Comparison of ENCODE assay signal across 15 cellular contexts in genomic region chr20:51425347-51426106, GRCh38.
DNase-seq lines count a peak whose midpoint lies in the region; ATAC-seq and TF ChIP-seq lines count a peak whose summit lies in the region.
"Had no signal": no experiment of that assay in that cellular context is flagged by ENCODE, and none has a peak within 500 bp of the region (broad histone marks: within the 10 kb centered on the region; RNA-seq: fewer than 3 reads in every experiment).

No MANE protein-coding gene starts in this region.

- H3F3A ChIP-seq in smooth muscle cell (ENCODE audit: low read depth) = peaks cover 29% of the 10 kb centered on the region

- H3K27ac Mint-ChIP-seq in effector memory CD8-positive, alpha-beta T cell = peak overlapping the region; percentile 27 to 96

- peak overlapping the region; percentile 8 for H3K4me3 ChIP-seq in OCI-LY3 (ENCODE audit: low read length)
- no peak overlapping the region for H3K4me3 ChIP-seq in smooth muscle cell
- H3K4me3 ChIP-seq: esophagus squamous epithelium, prostate gland, testis had no signal

- no peaks in the 10 kb centered on the region for H3K27me3 Mint-ChIP-seq in effector memory CD8-positive, alpha-beta T cell

- H3K9me3 ChIP-seq in OCI-LY3 (ENCODE audit: insufficient read depth, low read length) (no peaks in the 10 kb centered on the region), smooth muscle cell (replicated peaks; ENCODE audit: low read depth) (no peaks in the 10 kb centered on the region)
- H3K9me3 ChIP-seq: esophagus squamous epithelium, prostate gland, testis had no signal

- H3K27me3 ChIP-seq in OCI-LY3 (ENCODE audit: low read depth, low read length) (no peaks in the 10 kb centered on the region), smooth muscle cell (ENCODE audit: low read depth) (no peaks in the 10 kb centered on the region)
- H3K27me3 ChIP-seq: testis had no signal

- DNase-seq in activated CD4-positive, CD25-positive, alpha-beta regulatory T cell (lab: John Stamatoyannopoulos, UW) = no peak
- DNase-seq in effector memory CD8-positive, alpha-beta T cell = peak in 1 of 3 experiments; percentile 22
- DNase-seq in smooth muscle cell (lab: John Stamatoyannopoulos, UW; ENCODE audit: unreplicated experiment) = no peak
- DNase-seq in NCI-H1105 treated with DMSO at 0.1 percent for 48 hours (lab: John Stamatoyannopoulos, UW) = no peak
- DNase-seq in DMS 273 treated with DMSO at 0.1 percent for 48 hours (lab: John Stamatoyannopoulos, UW) = no peak
- DNase-seq in KG1 (lab: John Stamatoyannopoulos, UW) = no peak
- DNase-seq: esophagus squamous epithelium; midbrain; NK-92 treated with Interleukin-12 subunit alpha and Interleukin-12 subunit beta, amount 100 ng/mL, for 24 hours; testis had no signal

- H3K27ac ChIP-seq in OCI-LY3 (ENCODE audit: low read length) (peak overlapping the region; percentile 78), smooth muscle cell (ENCODE audit: low read depth) (peak overlapping the region; percentile 78)
- H3K27ac ChIP-seq: 22Rv1, prostate gland, testis had no signal

- H3K9me3 Mint-ChIP-seq in effector memory CD8-positive, alpha-beta T cell = no peaks in the 10 kb centered on the region

- peaks cover 55% of the 10 kb centered on the region in 2 donors for H3K4me1 Mint-ChIP-seq in effector memory CD8-positive, alpha-beta T cell (ENCODE audit: low read depth in 2 of 2)

- H3K4me3 Mint-ChIP-seq in effector memory CD8-positive, alpha-beta T cell = peak overlapping the region; percentile 49 to 65

- H3K9ac ChIP-seq in OCI-LY3 (ENCODE audit: low read length) (peak overlapping the region; percentile 9; the same call in 1 of the 2 replicates), smooth muscle cell (ENCODE audit: low read depth) (peak overlapping the region; percentile 31)

- peaks cover 39% of the 10 kb centered on the region for H3K36me3 Mint-ChIP-seq in effector memory CD8-positive, alpha-beta T cell (ENCODE audit: insufficient read depth)

- H3K36me3 ChIP-seq in OCI-LY3 (replicated peaks; ENCODE audit: low read depth, low read length) = peaks cover 62% of the 10 kb centered on the region
- H3K36me3 ChIP-seq in smooth muscle cell (ENCODE audit: low read depth) = no peaks in the 10 kb centered on the region
- H3K36me3 ChIP-seq: esophagus squamous epithelium, prostate gland had no signal

- H4K20me1 ChIP-seq in OCI-LY3 (ENCODE audit: insufficient read depth, low read length) (peaks cover 27% of the 10 kb centered on the region), smooth muscle cell (ENCODE audit: low read depth) (no peaks in the 10 kb centered on the region)

- H3K4me2 ChIP-seq in OCI-LY3 (ENCODE audit: low read length) (peak overlapping the region; percentile 54), smooth muscle cell (peak overlapping the region; percentile 46)

- WGBS in smooth muscle cell (ENCODE audit: low lambda C conversion rate) = 53% methylated on average over 22 of the region's 22 CpGs

- ATAC-seq in activated CD4-positive, CD25-positive, alpha-beta regulatory T cell treated with anti-CD3 and anti-CD28 coated beads, Interleukin-2, amount 50 U/mL, for 24 hours = peak; percentile 22 to 25
- peak; percentile 46 for ATAC-seq in effector memory CD8-positive, alpha-beta T cell (replicated peaks)
- ATAC-seq: SK-N-SH treated with all-trans-retinoic acid at 6 μM for 48 hours had no signal

- H2AFZ ChIP-seq in OCI-LY3 (ENCODE audit: low read depth, low read length) = no peak overlapping the region
- H2AFZ ChIP-seq in smooth muscle cell (ENCODE audit: low read depth) = no peak overlapping the region

- peaks cover 65% of the 10 kb centered on the region for H3K4me1 ChIP-seq in OCI-LY3 (ENCODE audit: low read length)
- H3K4me1 ChIP-seq in smooth muscle cell (ENCODE audit: low read depth) = peaks cover 32% of the 10 kb centered on the region
- H3K4me1 ChIP-seq: prostate gland had no signal

- TF ChIP-seq CTCF in OCI-LY3 (IDR thresholded peaks at IDR 0.05; ENCODE audit: low read depth, low read length) (no peak), smooth muscle cell (IDR thresholded peaks at IDR 0.05; ENCODE audit: borderline replicate concordance, insufficient read depth, poor library complexity, severe bottlenecking) (no peak)

- peaks cover 29% of the 10 kb centered on the region for H3K79me2 ChIP-seq in OCI-LY3 (ENCODE audit: low read length)
- peaks cover 4% of the 10 kb centered on the region for H3K79me2 ChIP-seq in smooth muscle cell (ENCODE audit: low read depth)
